1 cellular context compared by ENCODE assay signal in the genomic region with DNA sequence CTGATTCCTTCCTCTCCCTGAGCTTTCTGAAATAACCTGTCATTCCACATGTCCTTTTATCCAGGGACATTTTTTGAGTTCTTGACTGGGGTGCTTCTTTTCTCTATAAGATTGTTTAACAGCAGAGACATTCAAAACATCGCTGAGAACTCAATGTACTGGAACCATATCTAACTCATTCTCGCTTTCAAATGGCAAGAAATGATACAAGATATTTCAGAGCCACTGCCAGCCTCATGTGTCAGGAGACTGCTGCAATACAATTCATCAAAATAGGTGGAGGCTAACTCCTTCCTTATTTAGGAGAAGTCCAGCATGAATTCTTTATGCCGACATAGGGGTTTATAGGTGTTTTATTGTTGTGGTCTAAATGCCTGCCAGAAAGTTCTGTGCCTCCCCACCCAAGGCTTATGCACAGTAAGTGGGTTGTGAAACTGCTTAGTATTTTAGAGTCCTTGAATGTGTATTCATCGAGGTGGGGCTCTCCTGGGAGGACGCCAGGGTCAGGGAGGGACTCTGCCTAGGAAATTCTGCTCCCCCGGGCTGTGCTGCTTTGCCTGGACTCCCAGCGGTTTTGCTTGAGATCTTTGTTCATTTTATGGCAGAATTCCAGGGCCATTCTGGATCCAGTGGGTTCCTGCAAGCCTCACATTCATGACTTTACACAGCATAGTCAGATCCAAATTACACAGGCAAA.
A peak's percentile ranks its signal among the peaks of the same experiment; 100 is the strongest.
TF ChIP-seq lines count a peak whose summit lies in the region.

No MANE protein-coding gene starts in this region.

TF ChIP-seq in HEK293, 187 proteins besides CTCF, POLR2A, EP300 and RAD21 (continued from another document and continues in another):
- TF ChIP-seq, protein P1, sequence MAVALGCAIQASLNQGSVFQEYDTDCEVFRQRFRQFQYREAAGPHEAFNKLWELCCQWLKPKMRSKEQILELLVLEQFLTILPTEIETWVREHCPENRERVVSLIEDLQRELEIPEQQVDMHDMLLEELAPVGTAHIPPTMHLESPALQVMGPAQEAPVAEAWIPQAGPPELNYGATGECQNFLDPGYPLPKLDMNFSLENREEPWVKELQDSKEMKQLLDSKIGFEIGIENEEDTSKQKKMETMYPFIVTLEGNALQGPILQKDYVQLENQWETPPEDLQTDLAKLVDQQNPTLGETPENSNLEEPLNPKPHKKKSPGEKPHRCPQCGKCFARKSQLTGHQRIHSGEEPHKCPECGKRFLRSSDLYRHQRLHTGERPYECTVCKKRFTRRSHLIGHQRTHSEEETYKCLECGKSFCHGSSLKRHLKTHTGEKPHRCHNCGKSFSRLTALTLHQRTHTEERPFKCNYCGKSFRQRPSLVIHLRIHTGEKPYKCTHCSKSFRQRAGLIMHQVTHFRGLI (tag by site-specific recombination; IDR thresholded peaks at IDR 0.05), result no peak
- TF ChIP-seq ZNF19 (tag by site-specific recombination; IDR thresholded peaks at IDR 0.05; ENCODE audit: low read depth) (no peak), ZSCAN16 (tag by site-specific recombination; IDR thresholded peaks at IDR 0.05) (no peak), ZNF24 (tag by site-specific recombination; IDR thresholded peaks at IDR 0.05) (no peak), SCRT1 (tag by site-specific recombination; IDR thresholded peaks at IDR 0.05; ENCODE audit: borderline replicate concordance) (no peak), ZNF664 (tag by site-specific recombination; IDR thresholded peaks at IDR 0.05) (no peak), SP7 (tag by site-specific recombination; IDR thresholded peaks at IDR 0.05) (no peak), ZNF530 (tag by site-specific recombination; IDR thresholded peaks at IDR 0.05; ENCODE audit: low read depth) (no peak), ZNF404 (tag by site-specific recombination; IDR thresholded peaks at IDR 0.05) (no peak), ZNF157 (tag by site-specific recombination; IDR thresholded peaks at IDR 0.05) (no peak), ZNF248 (tag by site-specific recombination; IDR thresholded peaks at IDR 0.05) (no peak), ZNF223 (tag by site-specific recombination; IDR thresholded peaks at IDR 0.05) (no peak), ZNF184 (tag by site-specific recombination; IDR thresholded peaks at IDR 0.05) (no peak), ZBTB1 (tag by site-specific recombination; IDR thresholded peaks at IDR 0.05) (no peak), ZNF239 (tag by site-specific recombination; IDR thresholded peaks at IDR 0.05) (no peak), SP2 (tag by site-specific recombination; IDR thresholded peaks at IDR 0.05) (no peak), ZBTB17 (tag by site-specific recombination; IDR thresholded peaks at IDR 0.05) (0 out of 2 replicates have a peak, but pooled peaks have one; percentile 27), ZNF302 (tag by site-specific recombination; IDR thresholded peaks at IDR 0.05; ENCODE audit: low read depth) (no peak), ZSCAN30 (tag by site-specific recombination; IDR thresholded peaks at IDR 0.05) (no peak), ZNF529 (tag by site-specific recombination; IDR thresholded peaks at IDR 0.05; ENCODE audit: insufficient replicate concordance) (no peak), ZNF658 (tag by site-specific recombination; IDR thresholded peaks at IDR 0.05) (no peak), KLF1 (tag by site-specific recombination; IDR thresholded peaks at IDR 0.05) (peak; percentile 80), ZXDB (tag by site-specific recombination; IDR thresholded peaks at IDR 0.05) (no peak), TCF7L2 (IDR thresholded peaks at IDR 0.05; ENCODE audit: borderline replicate concordance, low read depth, low read length) (no peak), GLIS1 (tag by site-specific recombination; IDR thresholded peaks at IDR 0.05) (peak; percentile 89), ZNF660 (tag by site-specific recombination; IDR thresholded peaks at IDR 0.05) (no peak), ZBTB8A (tag by site-specific recombination; IDR thresholded peaks at IDR 0.05) (no peak), ZBTB20 (tag by site-specific recombination; IDR thresholded peaks at IDR 0.05) (peak; percentile 72), ZNF473 (tag by site-specific recombination; IDR thresholded peaks at IDR 0.05) (no peak), SP3 (tag by site-specific recombination; IDR thresholded peaks at IDR 0.05) (no peak), ZNF596 (tag by site-specific recombination; IDR thresholded peaks at IDR 0.05) (no peak)
- TF ChIP-seq, protein P2, sequence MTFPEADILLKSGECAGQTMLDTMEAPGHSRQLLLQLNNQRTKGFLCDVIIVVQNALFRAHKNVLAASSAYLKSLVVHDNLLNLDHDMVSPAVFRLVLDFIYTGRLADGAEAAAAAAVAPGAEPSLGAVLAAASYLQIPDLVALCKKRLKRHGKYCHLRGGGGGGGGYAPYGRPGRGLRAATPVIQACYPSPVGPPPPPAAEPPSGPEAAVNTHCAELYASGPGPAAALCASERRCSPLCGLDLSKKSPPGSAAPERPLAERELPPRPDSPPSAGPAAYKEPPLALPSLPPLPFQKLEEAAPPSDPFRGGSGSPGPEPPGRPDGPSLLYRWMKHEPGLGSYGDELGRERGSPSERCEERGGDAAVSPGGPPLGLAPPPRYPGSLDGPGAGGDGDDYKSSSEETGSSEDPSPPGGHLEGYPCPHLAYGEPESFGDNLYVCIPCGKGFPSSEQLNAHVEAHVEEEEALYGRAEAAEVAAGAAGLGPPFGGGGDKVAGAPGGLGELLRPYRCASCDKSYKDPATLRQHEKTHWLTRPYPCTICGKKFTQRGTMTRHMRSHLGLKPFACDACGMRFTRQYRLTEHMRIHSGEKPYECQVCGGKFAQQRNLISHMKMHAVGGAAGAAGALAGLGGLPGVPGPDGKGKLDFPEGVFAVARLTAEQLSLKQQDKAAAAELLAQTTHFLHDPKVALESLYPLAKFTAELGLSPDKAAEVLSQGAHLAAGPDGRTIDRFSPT (tag by site-specific recombination; IDR thresholded peaks at IDR 0.05), result no peak
- TF ChIP-seq, protein P3, sequence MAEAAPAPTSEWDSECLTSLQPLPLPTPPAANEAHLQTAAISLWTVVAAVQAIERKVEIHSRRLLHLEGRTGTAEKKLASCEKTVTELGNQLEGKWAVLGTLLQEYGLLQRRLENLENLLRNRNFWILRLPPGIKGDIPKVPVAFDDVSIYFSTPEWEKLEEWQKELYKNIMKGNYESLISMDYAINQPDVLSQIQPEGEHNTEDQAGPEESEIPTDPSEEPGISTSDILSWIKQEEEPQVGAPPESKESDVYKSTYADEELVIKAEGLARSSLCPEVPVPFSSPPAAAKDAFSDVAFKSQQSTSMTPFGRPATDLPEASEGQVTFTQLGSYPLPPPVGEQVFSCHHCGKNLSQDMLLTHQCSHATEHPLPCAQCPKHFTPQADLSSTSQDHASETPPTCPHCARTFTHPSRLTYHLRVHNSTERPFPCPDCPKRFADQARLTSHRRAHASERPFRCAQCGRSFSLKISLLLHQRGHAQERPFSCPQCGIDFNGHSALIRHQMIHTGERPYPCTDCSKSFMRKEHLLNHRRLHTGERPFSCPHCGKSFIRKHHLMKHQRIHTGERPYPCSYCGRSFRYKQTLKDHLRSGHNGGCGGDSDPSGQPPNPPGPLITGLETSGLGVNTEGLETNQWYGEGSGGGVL (tag by site-specific recombination; IDR thresholded peaks at IDR 0.05), result no peak
- TF ChIP-seq, protein P4, sequence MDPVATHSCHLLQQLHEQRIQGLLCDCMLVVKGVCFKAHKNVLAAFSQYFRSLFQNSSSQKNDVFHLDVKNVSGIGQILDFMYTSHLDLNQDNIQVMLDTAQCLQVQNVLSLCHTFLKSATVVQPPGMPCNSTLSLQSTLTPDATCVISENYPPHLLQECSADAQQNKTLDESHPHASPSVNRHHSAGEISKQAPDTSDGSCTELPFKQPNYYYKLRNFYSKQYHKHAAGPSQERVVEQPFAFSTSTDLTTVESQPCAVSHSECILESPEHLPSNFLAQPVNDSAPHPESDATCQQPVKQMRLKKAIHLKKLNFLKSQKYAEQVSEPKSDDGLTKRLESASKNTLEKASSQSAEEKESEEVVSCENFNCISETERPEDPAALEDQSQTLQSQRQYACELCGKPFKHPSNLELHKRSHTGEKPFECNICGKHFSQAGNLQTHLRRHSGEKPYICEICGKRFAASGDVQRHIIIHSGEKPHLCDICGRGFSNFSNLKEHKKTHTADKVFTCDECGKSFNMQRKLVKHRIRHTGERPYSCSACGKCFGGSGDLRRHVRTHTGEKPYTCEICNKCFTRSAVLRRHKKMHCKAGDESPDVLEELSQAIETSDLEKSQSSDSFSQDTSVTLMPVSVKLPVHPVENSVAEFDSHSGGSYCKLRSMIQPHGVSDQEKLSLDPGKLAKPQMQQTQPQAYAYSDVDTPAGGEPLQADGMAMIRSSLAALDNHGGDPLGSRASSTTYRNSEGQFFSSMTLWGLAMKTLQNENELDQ (tag by site-specific recombination; IDR thresholded peaks at IDR 0.05; ENCODE audit: low read depth), result no peak
- TF ChIP-seq, protein P5, sequence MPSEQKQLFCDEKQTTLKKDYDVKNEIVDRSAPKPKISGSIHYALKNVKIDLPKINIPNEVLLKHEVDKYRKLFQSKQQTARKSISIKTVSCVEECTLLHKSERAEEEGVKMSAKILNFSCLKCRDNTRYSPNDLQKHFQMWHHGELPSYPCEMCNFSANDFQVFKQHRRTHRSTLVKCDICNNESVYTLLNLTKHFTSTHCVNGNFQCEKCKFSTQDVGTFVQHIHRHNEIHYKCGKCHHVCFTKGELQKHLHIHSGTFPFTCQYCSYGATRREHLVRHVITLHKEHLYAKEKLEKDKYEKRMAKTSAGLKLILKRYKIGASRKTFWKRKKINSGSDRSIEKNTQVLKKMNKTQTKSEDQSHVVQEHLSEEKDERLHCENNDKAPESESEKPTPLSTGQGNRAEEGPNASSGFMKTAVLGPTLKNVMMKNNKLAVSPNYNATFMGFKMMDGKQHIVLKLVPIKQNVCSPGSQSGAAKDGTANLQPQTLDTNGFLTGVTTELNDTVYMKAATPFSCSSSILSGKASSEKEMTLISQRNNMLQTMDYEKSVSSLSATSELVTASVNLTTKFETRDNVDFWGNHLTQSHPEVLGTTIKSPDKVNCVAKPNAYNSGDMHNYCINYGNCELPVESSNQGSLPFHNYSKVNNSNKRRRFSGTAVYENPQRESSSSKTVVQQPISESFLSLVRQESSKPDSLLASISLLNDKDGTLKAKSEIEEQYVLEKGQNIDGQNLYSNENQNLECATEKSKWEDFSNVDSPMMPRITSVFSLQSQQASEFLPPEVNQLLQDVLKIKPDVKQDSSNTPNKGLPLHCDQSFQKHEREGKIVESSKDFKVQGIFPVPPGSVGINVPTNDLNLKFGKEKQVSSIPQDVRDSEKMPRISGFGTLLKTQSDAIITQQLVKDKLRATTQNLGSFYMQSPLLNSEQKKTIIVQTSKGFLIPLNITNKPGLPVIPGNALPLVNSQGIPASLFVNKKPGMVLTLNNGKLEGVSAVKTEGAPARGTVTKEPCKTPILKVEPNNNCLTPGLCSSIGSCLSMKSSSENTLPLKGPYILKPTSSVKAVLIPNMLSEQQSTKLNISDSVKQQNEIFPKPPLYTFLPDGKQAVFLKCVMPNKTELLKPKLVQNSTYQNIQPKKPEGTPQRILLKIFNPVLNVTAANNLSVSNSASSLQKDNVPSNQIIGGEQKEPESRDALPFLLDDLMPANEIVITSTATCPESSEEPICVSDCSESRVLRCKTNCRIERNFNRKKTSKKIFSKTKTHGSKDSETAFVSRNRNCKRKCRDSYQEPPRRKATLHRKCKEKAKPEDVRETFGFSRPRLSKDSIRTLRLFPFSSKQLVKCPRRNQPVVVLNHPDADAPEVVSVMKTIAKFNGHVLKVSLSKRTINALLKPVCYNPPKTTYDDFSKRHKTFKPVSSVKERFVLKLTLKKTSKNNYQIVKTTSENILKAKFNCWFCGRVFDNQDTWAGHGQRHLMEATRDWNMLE (tag by site-specific recombination; conservative IDR thresholded peaks at IDR 0.05; ENCODE audit: low read depth), result no peak
- TF ChIP-seq, protein P6, sequence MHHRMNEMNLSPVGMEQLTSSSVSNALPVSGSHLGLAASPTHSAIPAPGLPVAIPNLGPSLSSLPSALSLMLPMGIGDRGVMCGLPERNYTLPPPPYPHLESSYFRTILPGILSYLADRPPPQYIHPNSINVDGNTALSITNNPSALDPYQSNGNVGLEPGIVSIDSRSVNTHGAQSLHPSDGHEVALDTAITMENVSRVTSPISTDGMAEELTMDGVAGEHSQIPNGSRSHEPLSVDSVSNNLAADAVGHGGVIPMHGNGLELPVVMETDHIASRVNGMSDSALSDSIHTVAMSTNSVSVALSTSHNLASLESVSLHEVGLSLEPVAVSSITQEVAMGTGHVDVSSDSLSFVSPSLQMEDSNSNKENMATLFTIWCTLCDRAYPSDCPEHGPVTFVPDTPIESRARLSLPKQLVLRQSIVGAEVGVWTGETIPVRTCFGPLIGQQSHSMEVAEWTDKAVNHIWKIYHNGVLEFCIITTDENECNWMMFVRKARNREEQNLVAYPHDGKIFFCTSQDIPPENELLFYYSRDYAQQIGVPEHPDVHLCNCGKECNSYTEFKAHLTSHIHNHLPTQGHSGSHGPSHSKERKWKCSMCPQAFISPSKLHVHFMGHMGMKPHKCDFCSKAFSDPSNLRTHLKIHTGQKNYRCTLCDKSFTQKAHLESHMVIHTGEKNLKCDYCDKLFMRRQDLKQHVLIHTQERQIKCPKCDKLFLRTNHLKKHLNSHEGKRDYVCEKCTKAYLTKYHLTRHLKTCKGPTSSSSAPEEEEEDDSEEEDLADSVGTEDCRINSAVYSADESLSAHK (tag by site-specific recombination; IDR thresholded peaks at IDR 0.05), result no peak
- TF ChIP-seq, protein P7, sequence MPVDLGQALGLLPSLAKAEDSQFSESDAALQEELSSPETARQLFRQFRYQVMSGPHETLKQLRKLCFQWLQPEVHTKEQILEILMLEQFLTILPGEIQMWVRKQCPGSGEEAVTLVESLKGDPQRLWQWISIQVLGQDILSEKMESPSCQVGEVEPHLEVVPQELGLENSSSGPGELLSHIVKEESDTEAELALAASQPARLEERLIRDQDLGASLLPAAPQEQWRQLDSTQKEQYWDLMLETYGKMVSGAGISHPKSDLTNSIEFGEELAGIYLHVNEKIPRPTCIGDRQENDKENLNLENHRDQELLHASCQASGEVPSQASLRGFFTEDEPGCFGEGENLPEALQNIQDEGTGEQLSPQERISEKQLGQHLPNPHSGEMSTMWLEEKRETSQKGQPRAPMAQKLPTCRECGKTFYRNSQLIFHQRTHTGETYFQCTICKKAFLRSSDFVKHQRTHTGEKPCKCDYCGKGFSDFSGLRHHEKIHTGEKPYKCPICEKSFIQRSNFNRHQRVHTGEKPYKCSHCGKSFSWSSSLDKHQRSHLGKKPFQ (tag by site-specific recombination; IDR thresholded peaks at IDR 0.05), result no peak
- TF ChIP-seq, protein P8, sequence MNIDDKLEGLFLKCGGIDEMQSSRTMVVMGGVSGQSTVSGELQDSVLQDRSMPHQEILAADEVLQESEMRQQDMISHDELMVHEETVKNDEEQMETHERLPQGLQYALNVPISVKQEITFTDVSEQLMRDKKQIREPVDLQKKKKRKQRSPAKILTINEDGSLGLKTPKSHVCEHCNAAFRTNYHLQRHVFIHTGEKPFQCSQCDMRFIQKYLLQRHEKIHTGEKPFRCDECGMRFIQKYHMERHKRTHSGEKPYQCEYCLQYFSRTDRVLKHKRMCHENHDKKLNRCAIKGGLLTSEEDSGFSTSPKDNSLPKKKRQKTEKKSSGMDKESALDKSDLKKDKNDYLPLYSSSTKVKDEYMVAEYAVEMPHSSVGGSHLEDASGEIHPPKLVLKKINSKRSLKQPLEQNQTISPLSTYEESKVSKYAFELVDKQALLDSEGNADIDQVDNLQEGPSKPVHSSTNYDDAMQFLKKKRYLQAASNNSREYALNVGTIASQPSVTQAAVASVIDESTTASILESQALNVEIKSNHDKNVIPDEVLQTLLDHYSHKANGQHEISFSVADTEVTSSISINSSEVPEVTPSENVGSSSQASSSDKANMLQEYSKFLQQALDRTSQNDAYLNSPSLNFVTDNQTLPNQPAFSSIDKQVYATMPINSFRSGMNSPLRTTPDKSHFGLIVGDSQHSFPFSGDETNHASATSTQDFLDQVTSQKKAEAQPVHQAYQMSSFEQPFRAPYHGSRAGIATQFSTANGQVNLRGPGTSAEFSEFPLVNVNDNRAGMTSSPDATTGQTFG (tag by site-specific recombination; IDR thresholded peaks at IDR 0.05; ENCODE audit: borderline replicate concordance), result no peak
